ENCODE assay signal across 8 cellular contexts in the genomic region with DNA sequence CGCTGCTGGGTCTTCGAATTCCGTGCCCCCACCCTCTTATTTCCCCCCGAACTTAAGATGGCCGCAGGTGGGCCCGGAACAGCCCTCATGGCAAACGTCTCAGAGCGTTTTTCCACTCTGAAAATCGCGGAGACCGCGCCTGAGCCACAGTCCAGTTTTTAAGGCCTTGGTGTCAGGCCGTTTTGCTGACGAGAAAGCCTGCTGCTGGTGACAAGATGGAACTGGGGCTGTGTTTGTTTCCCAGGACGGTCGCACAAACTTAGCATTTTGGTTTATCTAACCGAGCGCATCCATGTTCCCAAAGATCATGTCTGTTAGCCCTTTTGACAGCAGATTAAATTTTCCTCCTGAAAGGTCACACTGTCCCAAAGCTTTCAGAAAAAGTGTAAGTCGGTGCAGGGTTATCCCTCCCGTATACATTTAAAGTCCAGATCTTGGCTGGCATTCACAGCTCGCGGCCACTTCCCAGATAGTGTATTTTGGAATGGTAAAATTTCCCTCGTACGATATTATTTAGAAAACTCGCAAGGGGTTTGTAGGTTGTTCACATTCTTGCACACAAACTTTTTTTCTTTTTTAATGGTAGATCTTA. TPM values are rescaled to one million over a fixed set of nuclear protein-coding genes. Genes with fewer than 3 reads are reported as not detected.
A peak's percentile ranks its signal among the peaks of the same experiment; 100 is the strongest.
DNase-seq lines count a peak whose midpoint lies in the region; TF ChIP-seq lines count a peak whose summit lies in the region.

No MANE protein-coding gene starts in this region.

- no peaks in the 10 kb centered on the region for H3K9me3 ChIP-seq in H9 (ENCODE audit: control insufficient read depth, low read depth, low read length)
- H3K9me3 ChIP-seq in parathyroid adenoma (ENCODE audit: control insufficient read depth, low read length): no peaks in the 10 kb centered on the region

- no CpG with 5 or more reads among the region's 25 CpGs for WGBS in H9 (ENCODE audit: extremely low coverage, insufficient read length, low lambda C conversion rate)

- no peak overlapping the region for H3T11ph ChIP-seq in H9 (ENCODE audit: low read length)

- H3K18ac ChIP-seq in H9 (ENCODE audit: insufficient read length, low read depth, low read length): peak overlapping the region; percentile 97

- no peaks in the 10 kb centered on the region for H3K79me1 ChIP-seq in H9 (ENCODE audit: insufficient read depth, low read depth, low read length, poor library complexity, severe bottlenecking)

- H3K4me1 Mint-ChIP-seq in T-helper 1 cell treated with Interleukin-12 subunit alpha and Interleukin-12 subunit beta and Interleukin-4 antibody, amounts not matched to agents 30 μg/mL and 1 μg/mL, for 36 hours (ENCODE audit: low read depth): peaks cover 30% of the 10 kb centered on the region
- H3K4me1 Mint-ChIP-seq in H9: peaks cover 15 to 24% of the 10 kb centered on the region in 2 experiments

- H3K9ac ChIP-seq in H9 (ENCODE audit: extremely low read depth, insufficient read length, low read length) (peak overlapping the region; percentile 97), parathyroid adenoma (peak overlapping the region; percentile 93)

- H2AK5ac ChIP-seq in H9 (ENCODE audit: insufficient read length, low read length): no peak overlapping the region

- TF ChIP-seq CTCF in H9 (conservative IDR thresholded peaks at IDR 0.05) (no peak), WI38 (IDR thresholded peaks at IDR 0.05; ENCODE audit: low read depth, low read length) (no peak), parathyroid adenoma (IDR thresholded peaks at IDR 0.05) (no peak)

- no peaks in the 10 kb centered on the region for H3K9me3 Mint-ChIP-seq in T-helper 1 cell treated with Interleukin-12 subunit alpha and Interleukin-12 subunit beta and Interleukin-4 antibody, amounts not matched to agents 30 μg/mL and 1 μg/mL, for 36 hours
- H3K9me3 Mint-ChIP-seq in H9: no peaks in the 10 kb centered on the region; a peak in 1 of 5 replicates

- H4K5ac ChIP-seq in H9 (ENCODE audit: insufficient read length, low read depth, low read length): no peak overlapping the region

- no peak overlapping the region for H2BK20ac ChIP-seq in H9 (ENCODE audit: low read depth, low read length, poor library complexity, severe bottlenecking)

- H2BK15ac ChIP-seq in H9 (ENCODE audit: low read depth, low read length): no peak overlapping the region

- no peak overlapping the region for H3K4ac ChIP-seq in H9 (ENCODE audit: low read depth, low read length)

- DNase-seq in T-helper 1 cell: no peak
- no peak for DNase-seq in H9
- peak; percentile 71 for DNase-seq in LHCN-M2 (ENCODE audit: low read depth)
- DNase-seq in glomerular endothelial cell (ENCODE audit: extremely low read depth, low read depth, low spot score): peak; percentile 36
- DNase-seq in stimulated activated CD4-positive, alpha-beta T cell treated with anti-CD3 and anti-CD28 coated beads, Interleukin-12 subunit alpha, Interleukin-12 subunit beta, amount 100 ng/mL, for 4 hours: no peak

- peak overlapping the region; percentile 97; the same call in 1 of the 2 replicates for H3K14ac ChIP-seq in H9 (ENCODE audit: insufficient read depth, low read length)

- H3K27me3 Mint-ChIP-seq in T-helper 1 cell treated with Interleukin-12 subunit alpha and Interleukin-12 subunit beta and Interleukin-4 antibody, amounts not matched to agents 30 μg/mL and 1 μg/mL, for 36 hours (ENCODE audit: low read depth): no peaks in the 10 kb centered on the region
- peaks cover 1% of the 10 kb centered on the region; the same call in 1 of the 2 replicates for H3K27me3 Mint-ChIP-seq in H9 (ENCODE audit: low read depth)

- H3K36me3 ChIP-seq in parathyroid adenoma (ENCODE audit: control insufficient read depth, insufficient read depth, low read length): no peaks in the 10 kb centered on the region

- H3K23ac ChIP-seq in H9 (ENCODE audit: insufficient read length, low read depth, low read length): no peak overlapping the region

- H2BK5ac ChIP-seq in H9 (ENCODE audit: insufficient read length, low read length): no peak overlapping the region

- H3K27ac Mint-ChIP-seq in T-helper 1 cell treated with Interleukin-12 subunit alpha and Interleukin-12 subunit beta and Interleukin-4 antibody, amounts not matched to agents 30 μg/mL and 1 μg/mL, for 36 hours: peak overlapping the region; percentile 99
- H3K27ac Mint-ChIP-seq in H9: peak overlapping the region; percentile 100

- no peaks in the 10 kb centered on the region for H4K20me1 ChIP-seq in H9 (ENCODE audit: control insufficient read depth, insufficient read depth, insufficient read length)

- H3K4me1 ChIP-seq in H9 (ENCODE audit: insufficient read depth, low read length) (no peaks in the 10 kb centered on the region), parathyroid adenoma (peaks cover 8% of the 10 kb centered on the region)

- peak overlapping the region; percentile 13 for H3K56ac ChIP-seq in H9 (ENCODE audit: insufficient read length, low read depth, low read length)

- H3K27me3 ChIP-seq in H9 (ENCODE audit: insufficient read depth, low read length) (no peaks in the 10 kb centered on the region), parathyroid adenoma (ENCODE audit: control insufficient read depth, insufficient read depth, low read length) (no peaks in the 10 kb centered on the region)

- H4K91ac ChIP-seq in H9 (ENCODE audit: insufficient read length, low read depth, low read length): no peak overlapping the region

- no peak overlapping the region for H4K8ac ChIP-seq in H9 (replicated peaks; ENCODE audit: insufficient read length, low read depth, low read length)

- H2AFZ ChIP-seq in H9 (ENCODE audit: low read length) (no peak overlapping the region), parathyroid adenoma (peak overlapping the region; percentile 95)

- H3K23me2 ChIP-seq in H9 (ENCODE audit: insufficient read length, low read depth, low read length, poor library complexity, severe bottlenecking): peaks cover 9% of the 10 kb centered on the region

- H3K27ac ChIP-seq in H9 (ENCODE audit: insufficient read length, low read depth, low read length) (peak overlapping the region; percentile 53), parathyroid adenoma (peak overlapping the region; percentile 99)

- H3K4me2 ChIP-seq in H9 (ENCODE audit: insufficient read depth, insufficient read length, low read length) (peak overlapping the region; percentile 85), parathyroid adenoma (ENCODE audit: low read length) (peak overlapping the region; percentile 87)

- H3K4me3 ChIP-seq in WI38 (ENCODE audit: low read depth, low read length) (peak overlapping the region; percentile 87), parathyroid adenoma (ENCODE audit: low read depth, low read length) (peak overlapping the region; percentile 77)

- H3K4me3 Mint-ChIP-seq in T-helper 1 cell treated with Interleukin-12 subunit alpha and Interleukin-12 subunit beta and Interleukin-4 antibody, amounts not matched to agents 30 μg/mL and 1 μg/mL, for 36 hours: peak overlapping the region; percentile 95
- H3K4me3 Mint-ChIP-seq in H9: peak overlapping the region; percentile 96 to 97

- H2BK120ac ChIP-seq in H9 (ENCODE audit: low read depth, low read length, poor library complexity, severe bottlenecking): no peak overlapping the region

- peaks cover 12% of the 10 kb centered on the region; the same call in 1 of the 2 replicates for H3K79me2 ChIP-seq in H9 (ENCODE audit: insufficient read depth, low read length)
- H3K79me2 ChIP-seq in parathyroid adenoma: peaks cover 22% of the 10 kb centered on the region

- H3K36me3 Mint-ChIP-seq in T-helper 1 cell treated with Interleukin-12 subunit alpha and Interleukin-12 subunit beta and Interleukin-4 antibody, amounts not matched to agents 30 μg/mL and 1 μg/mL, for 36 hours (ENCODE audit: low read depth): peaks cover 7% of the 10 kb centered on the region
- H3K36me3 Mint-ChIP-seq in H9 (ENCODE audit: insufficient read depth in 1 of 3, low read depth in 3 of 3): peaks cover 0 to 12% (median 0%) of the 10 kb centered on the region in 3 experiments; a peak in 3 of 7 replicates

- no peak overlapping the region for H2BK12ac ChIP-seq in H9 (ENCODE audit: insufficient read length, low read depth, low read length)

RNA-seq across cellular contexts. Expression of gene SREK1, which starts 0.8 kb away (rescaled TPM):
- total RNA-seq in H9 (2021) (52.2 and 59.6 TPM in 2 replicates), LHCN-M2 (2014; rRNA removed) (37.4 and 39.7 TPM in 2 replicates), glomerular endothelial cell (15.9 and 43.7 TPM in 2 replicates)
- polyA plus RNA-seq in LHCN-M2 (2012): 18.0 TPM

Comparison
In these comparisons a context has a peak if more than half of its experiments do, and no peak if none do; other contexts are left out.
1. DNase-seq: peak in LHCN-M2 (single experiment) and glomerular endothelial cell (single experiment); none in T-helper 1 cell (0 of 5), H9 (single experiment) and stimulated activated CD4-positive, alpha-beta T cell treated with anti-CD3 and anti-CD28 coated beads, Interleukin-12 subunit alpha, Interleukin-12 subunit beta, amount 100 ng/mL, for 4 hours (single experiment).